In the genomic region with DNA sequence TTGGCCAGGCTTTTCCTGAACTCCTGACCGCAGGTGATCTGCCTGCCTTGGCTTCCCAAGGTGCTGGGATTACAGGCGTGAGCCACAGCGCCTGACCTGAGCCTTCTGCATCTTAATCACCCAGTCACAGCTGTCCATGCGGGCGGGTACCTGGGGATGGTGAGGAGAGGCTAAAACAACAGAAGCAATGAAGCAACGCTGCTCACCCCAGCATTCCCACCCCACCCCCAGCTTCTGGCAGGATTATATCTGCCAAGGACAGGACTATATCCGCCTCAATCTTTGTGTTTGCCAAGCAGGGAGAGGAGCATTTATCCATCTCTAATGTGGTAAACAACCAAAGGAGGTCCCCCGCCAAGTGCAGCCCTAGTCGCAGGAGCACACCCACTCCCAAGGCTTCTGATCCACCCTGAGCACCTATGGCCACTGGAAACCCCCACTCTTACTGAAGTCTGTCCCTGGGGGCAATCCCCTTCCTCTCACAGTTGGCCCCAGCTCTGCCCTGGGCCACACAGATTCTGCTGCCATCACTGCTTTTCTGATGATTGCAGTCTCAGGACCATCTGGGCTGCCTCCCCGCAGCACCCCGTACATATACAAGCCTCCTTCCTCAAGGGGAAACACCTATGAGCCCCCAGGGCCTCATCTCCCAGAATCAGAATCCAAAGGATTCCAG, we compare ENCODE assay signal across 28 cellular contexts. TPM values are rescaled to one million over a fixed set of nuclear protein-coding genes. Genes with fewer than 3 reads are reported as not detected.
DNase-seq lines count a peak whose midpoint lies in the region; ATAC-seq, FAIRE-seq and TF ChIP-seq lines count a peak whose summit lies in the region.
"Had no signal": no experiment of that assay in that cellular context is flagged by ENCODE, and none has a peak within 500 bp of the region (broad histone marks: within the 10 kb centered on the region; RNA-seq: fewer than 3 reads in every experiment).

No MANE protein-coding gene starts in this region.

- H3K9me3 ChIP-seq in adrenal gland (replicated peaks in 1 of 3) = no peaks in the 10 kb centered on the region
- no peaks in the 10 kb centered on the region for H3K9me3 ChIP-seq in HepG2 (ENCODE audit: low read length)
- H3K9me3 ChIP-seq in small intestine (ENCODE audit: control insufficient read depth, low read depth) = no peaks in the 10 kb centered on the region
- H3K9me3 ChIP-seq in HAP-1 = no peaks in the 10 kb centered on the region
- H3K9me3 ChIP-seq: esophagus squamous epithelium, MG63, ovary, sigmoid colon, upper lobe of right lung had no signal

- POLR2A ChIA-PET in HepG2 (lab: Yijun Ruan, JAX) = interaction anchor here (1.1 to 5.5 kb wide), 3 partner anchors 8 to 70 kb away, joined by 3 to 113 read pairs (median 19); partner anchors contain the start of genes LGALS2 and PDXP

- no peaks in the 10 kb centered on the region for H4K20me1 ChIP-seq in HepG2 (ENCODE audit: insufficient read depth, low read length)

- H3K27ac ChIP-seq in adrenal gland (peak overlapping the region in 1 of 5 donors; percentile 20), HepG2 (ENCODE audit: extremely low read length, insufficient read depth, low read length) (no peak overlapping the region), small intestine (ENCODE audit: low read depth in 1 of 2, low read length in 1 of 2) (peak overlapping the region in 1 of 2 donors; percentile 58)
- H3K27ac ChIP-seq: esophagus squamous epithelium, HL-60, ovary, sigmoid colon, upper lobe of right lung had no signal

- no peak for TF ChIP-seq EP300 in HepG2 (IDR thresholded peaks at IDR 0.05; ENCODE audit: low read depth in 2 of 2, low read length in 2 of 2)
- no peak for TF ChIP-seq EP300 in HepG2 (CRISPR knock-in tag; IDR thresholded peaks at IDR 0.05; ENCODE audit: borderline replicate concordance)

- TF ChIP-seq CTCF in adrenal gland (IDR thresholded peaks at IDR 0.05) (no peak), HepG2 (CRISPR knock-in tag; IDR thresholded peaks at IDR 0.05) (no peak)

- WGBS in adrenal gland, 4 donors = 38 to 63% (median 50%) methylated on average over 10 to 11 of the region's 11 CpGs
- 31% methylated on average over 5 of the region's 11 CpGs for WGBS in HepG2 (ENCODE audit: low lambda C conversion rate)
- WGBS in small intestine, 3 donors = 32 to 51% (median 37%) methylated on average over 11 of the region's 11 CpGs

- ATAC-seq in HepG2 (peak; percentile 32; the same call in 2 of the 3 replicates), GM21526 (IDR thresholded peaks at IDR 0.05; ENCODE audit: low FRiP score, unreplicated experiment) (no peak)
- ATAC-seq: left ventricle myocardium superior, Panc1, upper lobe of right lung had no signal

- intact Hi-C loops in adrenal gland (cut with DNase I) (no loop called here), HepG2 (cut with micrococcal nuclease; ENCODE audit: unreplicated experiment) (no loop called here)

- TF ChIP-seq POLR2A in adrenal gland (IDR thresholded peaks at IDR 0.05) (no peak), HepG2 (IDR thresholded peaks at IDR 0.05; ENCODE audit: insufficient read depth in 1 of 2, low read depth in 2 of 2, low read length in 2 of 2) (no peak)

- peak in 5 of 7 donors; percentile 35 to 60 (median 47) for DNase-seq in adrenal gland
- no peak for DNase-seq in HepG2 (ENCODE audit: low spot score)
- DNase-seq in small intestine = peak; percentile 58
- DNase-seq in middle frontal gyrus (ENCODE audit: extremely low spot score, low spot score) = no peak
- no peak for DNase-seq in HAP-1 (ENCODE audit: low spot score in 2 of 2)
- DNase-seq: activated CD4-positive, alpha-beta T cell treated with anti-CD3 and anti-CD28 coated beads, Interleukin-2, amount 50 U/mL, for 4 hours; activated naive CD4-positive, alpha-beta T cell; anterior cingulate cortex; CD8-positive, alpha-beta memory T cell; cerebellar nuclear complex; DMS79 treated with DMSO at 0.1 percent for 48 hours; effector CD8-positive, alpha-beta T cell; esophagus squamous epithelium; left ventricle myocardium superior; MG63; NCI-H1436 treated with DMSO at 0.1 percent for 48 hours; NCI-H2171 treated with DMSO at 0.1 percent for 48 hours; NCI-H774; ovary; sigmoid colon; stimulated activated CD4-positive, alpha-beta T cell treated with anti-CD3 and anti-CD28 coated beads, Interleukin-1b, Interleukin-23, amount 100 ng/mL, for 48 hours; upper lobe of right lung had no signal

- H3K79me2 ChIP-seq in HepG2 (ENCODE audit: insufficient read depth, low read length) = no peaks in the 10 kb centered on the region

- H2AFZ ChIP-seq in HepG2 (ENCODE audit: low read length) = no peak overlapping the region

- H3K36me3 ChIP-seq in adrenal gland (replicated peaks in 1 of 2) (no peaks in the 10 kb centered on the region), HepG2 (replicated peaks in 1 of 2; ENCODE audit: control insufficient read depth in 1 of 2, insufficient read depth in 2 of 2, low read length in 2 of 2) (no peaks in the 10 kb centered on the region), small intestine (ENCODE audit: control insufficient read depth in 2 of 2, insufficient read depth in 2 of 2, low read length in 2 of 2) (no peaks in the 10 kb centered on the region), HAP-1 (replicated peaks) (no peaks in the 10 kb centered on the region)
- H3K36me3 ChIP-seq: esophagus squamous epithelium, MG63, ovary, sigmoid colon, upper lobe of right lung had no signal

- BruUV-seq in HepG2 (replicated peaks; lab: Mats Ljungman, UMichigan) = no TSS peak

- H3K4me1 ChIP-seq in adrenal gland (replicated peaks in 1 of 2) = peaks cover 0 to 10% of the 10 kb centered on the region in 2 donors
- H3K4me1 ChIP-seq in HepG2 (ENCODE audit: insufficient read depth, low read length) = peaks cover 62% of the 10 kb centered on the region
- peaks cover 3 to 6% of the 10 kb centered on the region in 2 donors for H3K4me1 ChIP-seq in small intestine (ENCODE audit: control insufficient read depth in 2 of 2, insufficient read depth in 1 of 2, low read depth in 1 of 2, low read length in 1 of 2)
- H3K4me1 ChIP-seq in HAP-1 = no peaks in the 10 kb centered on the region

- in situ Hi-C loops in HepG2 (cut with HindIII; ENCODE audit: extremely low pct_ligation_motif_present, low pct_unique_long_range_greater_than_20kb) = loop anchor here (10.0 kb wide), 1 partner anchor 264 kb away; no protein-coding TSS in a partner anchor
- in situ Hi-C loops in HAP-1 (cut with MboI; ENCODE audit: low sequenced_read_pairs) = no loop called here

- CTCF ChIA-PET in HepG2 (lab: Yijun Ruan, JAX; ENCODE audit: low intra/inter-chr PET ratio, low total read pairs) = no interaction called here

- H3K9ac ChIP-seq in HepG2 (ENCODE audit: insufficient read depth, low read depth, low read length) = no peak overlapping the region

- H3K4me3 ChIP-seq in adrenal gland (no peak overlapping the region), HepG2 (replicated peaks in 1 of 3; ENCODE audit: insufficient read depth in 1 of 3, low read depth in 2 of 3, low read length in 3 of 3) (no peak overlapping the region), small intestine (ENCODE audit: low read depth in 1 of 2, low read length in 2 of 2) (no peak overlapping the region), HAP-1 (no peak overlapping the region)
- H3K4me3 ChIP-seq: esophagus squamous epithelium, MG63, ovary, sigmoid colon, upper lobe of right lung had no signal

- TF ChIP-seq RAD21 in HepG2 (CRISPR knock-in tag; IDR thresholded peaks at IDR 0.05) = no peak

- peak overlapping the region; percentile 27; the same call in 1 of the 2 replicates for H3K4me2 ChIP-seq in HepG2 (ENCODE audit: low read depth, low read length)

- no peaks in the 10 kb centered on the region for H3K27me3 ChIP-seq in adrenal gland
- H3K27me3 ChIP-seq in HepG2 (ENCODE audit: control insufficient read depth in 1 of 2, insufficient read depth in 2 of 2, low read length in 2 of 2) = peaks cover 0 to 24% of the 10 kb centered on the region in 2 experiments; a peak in 3 of 5 replicates
- no peaks in the 10 kb centered on the region for H3K27me3 ChIP-seq in small intestine (ENCODE audit: control insufficient read depth in 2 of 2, insufficient read depth in 2 of 2, low read length in 2 of 2)
- H3K27me3 ChIP-seq in HAP-1 (ENCODE audit: low read depth) = no peaks in the 10 kb centered on the region
- H3K27me3 ChIP-seq: esophagus squamous epithelium, MG63, ovary, upper lobe of right lung had no signal

- no peak for FAIRE-seq in HepG2 (lab: Jason Lieb, UNC)
- FAIRE-seq in small intestine (lab: Jason Lieb, UNC) = no peak

RNA-seq across cellular contexts. Expression of gene LGALS2, which starts 8.8 kb away (rescaled TPM):
- under 1 TPM in 1 of 8 donors, not detected in 7; 0.42 TPM for total RNA-seq in adrenal gland
- polyA plus RNA-seq in adrenal gland = 1 to 10 TPM in 1 of 3 donors, under 1 TPM in 2; 0.42 to 1.4 (median 0.47) TPM
- 43.4 and 56.0 TPM in 2 replicates for total RNA-seq in HepG2 (2016; rRNA removed; fragmentation: Illumina TruSeq; extraction: Trizol)
- 30.8 and 33.0 TPM in 2 replicates for total RNA-seq in HepG2 (2016; cell fraction: cytosol; rRNA removed; fragmentation: Illumina TruSeq; extraction: Trizol; ENCODE audit: low read depth)
- total RNA-seq in HepG2 (2016; cell fraction: insoluble cytoplasmic fraction; rRNA removed; fragmentation: Illumina TruSeq; extraction: Trizol) = 39.7 and 64.4 TPM in 2 replicates
- total RNA-seq in HepG2 (2016; cell fraction: membrane; rRNA removed; fragmentation: Illumina TruSeq; extraction: Trizol) = 19.3 and 21.2 TPM in 2 replicates
- 9.7 and 10.9 TPM in 2 replicates for total RNA-seq in HepG2 (2016; cell fraction: nucleus; rRNA removed; fragmentation: Illumina TruSeq; extraction: Trizol)
- polyA plus RNA-seq in HepG2 (2011; rRNA removed) = 32.5 and 56.1 TPM in 2 replicates
- polyA plus RNA-seq in HepG2 (2011; cell fraction: cytosol; rRNA removed) = 32.1 and 47.7 TPM in 2 replicates
- polyA plus RNA-seq in HepG2 (2011; cell fraction: nucleus; rRNA removed) = 5.1 and 7.9 TPM in 2 replicates
- polyA plus RNA-seq in HepG2 (2012) = 54.6 and 60.7 TPM in 2 replicates
- polyA plus RNA-seq in HepG2 (2016; cell fraction: cytosol; fragmentation: Illumina TruSeq; extraction: Trizol; ENCODE audit: low read depth) = 30.1 and 38.1 TPM in 2 replicates
- 59.5 and 62.8 TPM in 2 replicates for polyA plus RNA-seq in HepG2 (2016; cell fraction: insoluble cytoplasmic fraction; fragmentation: Illumina TruSeq; extraction: Trizol; ENCODE audit: low read depth)
- polyA plus RNA-seq in HepG2 (2016; cell fraction: membrane; fragmentation: Illumina TruSeq; extraction: Trizol; ENCODE audit: low read depth) = 14.5 and 18.2 TPM in 2 replicates
- 20.3 and 23.8 TPM in 2 replicates for polyA plus RNA-seq in HepG2 (2016; cell fraction: nucleus; fragmentation: Illumina TruSeq; extraction: Trizol; ENCODE audit: insufficient read depth, low read depth)
- 3.2 TPM in 1 of 2 replicates, not detected in the other for polyA minus RNA-seq in HepG2 (2011; rRNA and poly(A)+ RNA removed; ENCODE audit: low replicate concordance)
- 2.0 TPM in 2 replicates for polyA minus RNA-seq in HepG2 (2011; cell fraction: cytosol; rRNA and poly(A)+ RNA removed)
- polyA minus RNA-seq in HepG2 (2011; cell fraction: nucleus; rRNA and poly(A)+ RNA removed) = 1.9 TPM in 1 of 2 replicates, not detected in the other
- 100 to 1,000 TPM; 174 to 256 (median 210) TPM for polyA plus RNA-seq in small intestine
- total RNA-seq: CD8-positive, alpha-beta memory T cell; esophagus squamous epithelium; glomerular endothelial cell; left ventricle myocardium superior; myocyte; sigmoid colon; T-helper 2 cell treated with Interferon-gamma antibody and Interleukin-4, amounts not matched to agents 100 ng/mL and 5 ng/mL, for 36 hours had no signal
- polyA plus RNA-seq: CD8-positive, alpha-beta memory T cell had no signal

RNA-seq across cellular contexts. Expression of gene GGA1, which starts 20.0 kb away (rescaled TPM):
- total RNA-seq in adrenal gland (10 to 100 TPM; 30.6 to 93.3 (median 65.6) TPM), HepG2 (2016; rRNA removed; fragmentation: Illumina TruSeq; extraction: Trizol) (16.0 and 29.1 TPM in 2 replicates)
- polyA plus RNA-seq in adrenal gland (100 to 1,000 TPM in 2 of 3 donors, 10 to 100 TPM in 1; 42.4 to 160 (median 107) TPM), HepG2 (2011; rRNA removed) (87.2 and 103 TPM in 2 replicates), small intestine (10 to 100 TPM; 44.4 to 73.2 (median 67.5) TPM)
- total RNA-seq in HepG2 (2016; cell fraction: cytosol; rRNA removed; fragmentation: Illumina TruSeq; extraction: Trizol; ENCODE audit: low read depth) = 16.1 and 18.1 TPM in 2 replicates
- 13.7 and 32.9 TPM in 2 replicates for total RNA-seq in HepG2 (2016; cell fraction: insoluble cytoplasmic fraction; rRNA removed; fragmentation: Illumina TruSeq; extraction: Trizol)
- 22.2 and 24.3 TPM in 2 replicates for total RNA-seq in HepG2 (2016; cell fraction: membrane; rRNA removed; fragmentation: Illumina TruSeq; extraction: Trizol)
- 34.3 and 44.4 TPM in 2 replicates for total RNA-seq in HepG2 (2016; cell fraction: nucleus; rRNA removed; fragmentation: Illumina TruSeq; extraction: Trizol)
- polyA plus RNA-seq in HepG2 (2011; cell fraction: cytosol; rRNA removed) = 22.6 and 34.6 TPM in 2 replicates
- 436 and 489 TPM in 2 replicates for polyA plus RNA-seq in HepG2 (2011; cell fraction: nucleus; rRNA removed)
- 51.1 and 57.0 TPM in 2 replicates for polyA plus RNA-seq in HepG2 (2012)
- 4.7 and 5.0 TPM in 2 replicates for polyA plus RNA-seq in HepG2 (2016; cell fraction: cytosol; fragmentation: Illumina TruSeq; extraction: Trizol; ENCODE audit: low read depth)
- polyA plus RNA-seq in HepG2 (2016; cell fraction: insoluble cytoplasmic fraction; fragmentation: Illumina TruSeq; extraction: Trizol; ENCODE audit: low read depth) = 13.0 and 17.9 TPM in 2 replicates
- 11.4 and 12.2 TPM in 2 replicates for polyA plus RNA-seq in HepG2 (2016; cell fraction: membrane; fragmentation: Illumina TruSeq; extraction: Trizol; ENCODE audit: low read depth)
- polyA plus RNA-seq in HepG2 (2016; cell fraction: nucleus; fragmentation: Illumina TruSeq; extraction: Trizol; ENCODE audit: insufficient read depth, low read depth) = 138 and 147 TPM in 2 replicates
- polyA minus RNA-seq in HepG2 (2011; rRNA and poly(A)+ RNA removed; ENCODE audit: low replicate concordance) = 31.3 and 75.9 TPM in 2 replicates
- polyA minus RNA-seq in HepG2 (2011; cell fraction: cytosol; rRNA and poly(A)+ RNA removed) = 15.5 and 19.6 TPM in 2 replicates
- polyA minus RNA-seq in HepG2 (2011; cell fraction: nucleus; rRNA and poly(A)+ RNA removed) = 83.2 and 84.5 TPM in 2 replicates

RNA-seq across cellular contexts. Expression of gene CDC42EP1, which starts 28.4 kb away (rescaled TPM):
- total RNA-seq in adrenal gland (100 to 1,000 TPM in 5 of 8 donors, 10 to 100 TPM in 3; 74.4 to 159 (median 125) TPM), HepG2 (2016; rRNA removed; fragmentation: Illumina TruSeq; extraction: Trizol) (25.4 and 29.5 TPM in 2 replicates)
- polyA plus RNA-seq in adrenal gland (10 to 100 TPM; 19.7 to 65.1 (median 39.5) TPM), HepG2 (2011; rRNA removed) (17.1 and 26.7 TPM in 2 replicates), small intestine (10 to 100 TPM; 19.7 to 81.5 (median 29.5) TPM)
- total RNA-seq in HepG2 (2016; cell fraction: cytosol; rRNA removed; fragmentation: Illumina TruSeq; extraction: Trizol; ENCODE audit: low read depth) = 19.5 and 29.1 TPM in 2 replicates
- total RNA-seq in HepG2 (2016; cell fraction: insoluble cytoplasmic fraction; rRNA removed; fragmentation: Illumina TruSeq; extraction: Trizol) = 20.9 and 29.7 TPM in 2 replicates
- 44.9 and 63.7 TPM in 2 replicates for total RNA-seq in HepG2 (2016; cell fraction: membrane; rRNA removed; fragmentation: Illumina TruSeq; extraction: Trizol)
- 15.7 and 18.6 TPM in 2 replicates for total RNA-seq in HepG2 (2016; cell fraction: nucleus; rRNA removed; fragmentation: Illumina TruSeq; extraction: Trizol)
- 13.8 and 17.6 TPM in 2 replicates for polyA plus RNA-seq in HepG2 (2011; cell fraction: cytosol; rRNA removed)
- 37.8 and 38.3 TPM in 2 replicates for polyA plus RNA-seq in HepG2 (2011; cell fraction: nucleus; rRNA removed)
- 45.1 and 72.3 TPM in 2 replicates for polyA plus RNA-seq in HepG2 (2012)
- 49.0 and 73.1 TPM in 2 replicates for polyA plus RNA-seq in HepG2 (2016; cell fraction: cytosol; fragmentation: Illumina TruSeq; extraction: Trizol; ENCODE audit: low read depth)
- 53.9 and 76.0 TPM in 2 replicates for polyA plus RNA-seq in HepG2 (2016; cell fraction: insoluble cytoplasmic fraction; fragmentation: Illumina TruSeq; extraction: Trizol; ENCODE audit: low read depth)
- 99.7 and 119 TPM in 2 replicates for polyA plus RNA-seq in HepG2 (2016; cell fraction: membrane; fragmentation: Illumina TruSeq; extraction: Trizol; ENCODE audit: low read depth)
- 54.3 and 56.0 TPM in 2 replicates for polyA plus RNA-seq in HepG2 (2016; cell fraction: nucleus; fragmentation: Illumina TruSeq; extraction: Trizol; ENCODE audit: insufficient read depth, low read depth)
- 12.0 and 24.2 TPM in 2 replicates for polyA minus RNA-seq in HepG2 (2011; rRNA and poly(A)+ RNA removed; ENCODE audit: low replicate concordance)
- 20.7 and 21.6 TPM in 2 replicates for polyA minus RNA-seq in HepG2 (2011; cell fraction: cytosol; rRNA and poly(A)+ RNA removed)
- 12.2 and 15.4 TPM in 2 replicates for polyA minus RNA-seq in HepG2 (2011; cell fraction: nucleus; rRNA and poly(A)+ RNA removed)
- polyA plus RNA-seq: CD8-positive, alpha-beta memory T cell had no signal

RNA-seq across cellular contexts. Expression of gene SH3BP1, which starts 50.8 kb away (rescaled TPM):
- total RNA-seq in adrenal gland = 10 to 100 TPM in 5 of 8 donors, 1 to 10 TPM in 3; 8.1 to 18.7 (median 10.6) TPM
- polyA plus RNA-seq in adrenal gland = 10 to 100 TPM in 1 of 3 donors, 1 to 10 TPM in 2; 2.4 to 27.3 (median 9.8) TPM
- total RNA-seq in HepG2 (2016; rRNA removed; fragmentation: Illumina TruSeq; extraction: Trizol) = 8.4 and 9.4 TPM in 2 replicates
- total RNA-seq in HepG2 (2016; cell fraction: cytosol; rRNA removed; fragmentation: Illumina TruSeq; extraction: Trizol; ENCODE audit: low read depth) = 5.6 and 6.0 TPM in 2 replicates
- total RNA-seq in HepG2 (2016; cell fraction: insoluble cytoplasmic fraction; rRNA removed; fragmentation: Illumina TruSeq; extraction: Trizol) = 6.3 and 8.5 TPM in 2 replicates
- 9.2 and 11.0 TPM in 2 replicates for total RNA-seq in HepG2 (2016; cell fraction: membrane; rRNA removed; fragmentation: Illumina TruSeq; extraction: Trizol)
- total RNA-seq in HepG2 (2016; cell fraction: nucleus; rRNA removed; fragmentation: Illumina TruSeq; extraction: Trizol) = 6.6 and 9.5 TPM in 2 replicates
- 15.7 and 18.5 TPM in 2 replicates for polyA plus RNA-seq in HepG2 (2011; rRNA removed)
- 7.3 and 12.2 TPM in 2 replicates for polyA plus RNA-seq in HepG2 (2011; cell fraction: cytosol; rRNA removed)
- 56.4 and 86.5 TPM in 2 replicates for polyA plus RNA-seq in HepG2 (2011; cell fraction: nucleus; rRNA removed)
- polyA plus RNA-seq in HepG2 (2012) = 23.6 and 27.1 TPM in 2 replicates
- polyA plus RNA-seq in HepG2 (2016; cell fraction: cytosol; fragmentation: Illumina TruSeq; extraction: Trizol; ENCODE audit: low read depth) = 7.5 and 7.7 TPM in 2 replicates
- polyA plus RNA-seq in HepG2 (2016; cell fraction: insoluble cytoplasmic fraction; fragmentation: Illumina TruSeq; extraction: Trizol; ENCODE audit: low read depth) = 11.5 and 13.3 TPM in 2 replicates
- 12.3 and 13.5 TPM in 2 replicates for polyA plus RNA-seq in HepG2 (2016; cell fraction: membrane; fragmentation: Illumina TruSeq; extraction: Trizol; ENCODE audit: low read depth)
- polyA plus RNA-seq in HepG2 (2016; cell fraction: nucleus; fragmentation: Illumina TruSeq; extraction: Trizol; ENCODE audit: insufficient read depth, low read depth) = 17.9 and 27.8 TPM in 2 replicates
- polyA minus RNA-seq in HepG2 (2011; rRNA and poly(A)+ RNA removed; ENCODE audit: low replicate concordance) = 1.6 and 9.8 TPM in 2 replicates
- polyA minus RNA-seq in HepG2 (2011; cell fraction: cytosol; rRNA and poly(A)+ RNA removed) = 6.4 and 9.8 TPM in 2 replicates
- 7.9 and 15.4 TPM in 2 replicates for polyA minus RNA-seq in HepG2 (2011; cell fraction: nucleus; rRNA and poly(A)+ RNA removed)
- polyA plus RNA-seq in small intestine = 10 to 100 TPM; 20.8 to 29.1 (median 27.9) TPM
- total RNA-seq: myocyte had no signal

Comparison
In these comparisons a context has a peak if more than half of its experiments do, and no peak if none do; other contexts are left out.
1. DNase-seq: peak in adrenal gland (5 of 7) and small intestine (single experiment); none in HepG2 (single experiment), middle frontal gyrus (single experiment) and HAP-1 (0 of 2).